ENCODE assay signal across 1 cellular context in genomic region chr1:85132078-85132715, GRCh38.
TF ChIP-seq lines count a peak whose summit lies in the region.

No MANE protein-coding gene starts in this region.

TF ChIP-seq in GM23338, 12 proteins besides CTCF, POLR2A, EP300 and RAD21 (continued from another document):
- TF ChIP-seq, protein P1, sequence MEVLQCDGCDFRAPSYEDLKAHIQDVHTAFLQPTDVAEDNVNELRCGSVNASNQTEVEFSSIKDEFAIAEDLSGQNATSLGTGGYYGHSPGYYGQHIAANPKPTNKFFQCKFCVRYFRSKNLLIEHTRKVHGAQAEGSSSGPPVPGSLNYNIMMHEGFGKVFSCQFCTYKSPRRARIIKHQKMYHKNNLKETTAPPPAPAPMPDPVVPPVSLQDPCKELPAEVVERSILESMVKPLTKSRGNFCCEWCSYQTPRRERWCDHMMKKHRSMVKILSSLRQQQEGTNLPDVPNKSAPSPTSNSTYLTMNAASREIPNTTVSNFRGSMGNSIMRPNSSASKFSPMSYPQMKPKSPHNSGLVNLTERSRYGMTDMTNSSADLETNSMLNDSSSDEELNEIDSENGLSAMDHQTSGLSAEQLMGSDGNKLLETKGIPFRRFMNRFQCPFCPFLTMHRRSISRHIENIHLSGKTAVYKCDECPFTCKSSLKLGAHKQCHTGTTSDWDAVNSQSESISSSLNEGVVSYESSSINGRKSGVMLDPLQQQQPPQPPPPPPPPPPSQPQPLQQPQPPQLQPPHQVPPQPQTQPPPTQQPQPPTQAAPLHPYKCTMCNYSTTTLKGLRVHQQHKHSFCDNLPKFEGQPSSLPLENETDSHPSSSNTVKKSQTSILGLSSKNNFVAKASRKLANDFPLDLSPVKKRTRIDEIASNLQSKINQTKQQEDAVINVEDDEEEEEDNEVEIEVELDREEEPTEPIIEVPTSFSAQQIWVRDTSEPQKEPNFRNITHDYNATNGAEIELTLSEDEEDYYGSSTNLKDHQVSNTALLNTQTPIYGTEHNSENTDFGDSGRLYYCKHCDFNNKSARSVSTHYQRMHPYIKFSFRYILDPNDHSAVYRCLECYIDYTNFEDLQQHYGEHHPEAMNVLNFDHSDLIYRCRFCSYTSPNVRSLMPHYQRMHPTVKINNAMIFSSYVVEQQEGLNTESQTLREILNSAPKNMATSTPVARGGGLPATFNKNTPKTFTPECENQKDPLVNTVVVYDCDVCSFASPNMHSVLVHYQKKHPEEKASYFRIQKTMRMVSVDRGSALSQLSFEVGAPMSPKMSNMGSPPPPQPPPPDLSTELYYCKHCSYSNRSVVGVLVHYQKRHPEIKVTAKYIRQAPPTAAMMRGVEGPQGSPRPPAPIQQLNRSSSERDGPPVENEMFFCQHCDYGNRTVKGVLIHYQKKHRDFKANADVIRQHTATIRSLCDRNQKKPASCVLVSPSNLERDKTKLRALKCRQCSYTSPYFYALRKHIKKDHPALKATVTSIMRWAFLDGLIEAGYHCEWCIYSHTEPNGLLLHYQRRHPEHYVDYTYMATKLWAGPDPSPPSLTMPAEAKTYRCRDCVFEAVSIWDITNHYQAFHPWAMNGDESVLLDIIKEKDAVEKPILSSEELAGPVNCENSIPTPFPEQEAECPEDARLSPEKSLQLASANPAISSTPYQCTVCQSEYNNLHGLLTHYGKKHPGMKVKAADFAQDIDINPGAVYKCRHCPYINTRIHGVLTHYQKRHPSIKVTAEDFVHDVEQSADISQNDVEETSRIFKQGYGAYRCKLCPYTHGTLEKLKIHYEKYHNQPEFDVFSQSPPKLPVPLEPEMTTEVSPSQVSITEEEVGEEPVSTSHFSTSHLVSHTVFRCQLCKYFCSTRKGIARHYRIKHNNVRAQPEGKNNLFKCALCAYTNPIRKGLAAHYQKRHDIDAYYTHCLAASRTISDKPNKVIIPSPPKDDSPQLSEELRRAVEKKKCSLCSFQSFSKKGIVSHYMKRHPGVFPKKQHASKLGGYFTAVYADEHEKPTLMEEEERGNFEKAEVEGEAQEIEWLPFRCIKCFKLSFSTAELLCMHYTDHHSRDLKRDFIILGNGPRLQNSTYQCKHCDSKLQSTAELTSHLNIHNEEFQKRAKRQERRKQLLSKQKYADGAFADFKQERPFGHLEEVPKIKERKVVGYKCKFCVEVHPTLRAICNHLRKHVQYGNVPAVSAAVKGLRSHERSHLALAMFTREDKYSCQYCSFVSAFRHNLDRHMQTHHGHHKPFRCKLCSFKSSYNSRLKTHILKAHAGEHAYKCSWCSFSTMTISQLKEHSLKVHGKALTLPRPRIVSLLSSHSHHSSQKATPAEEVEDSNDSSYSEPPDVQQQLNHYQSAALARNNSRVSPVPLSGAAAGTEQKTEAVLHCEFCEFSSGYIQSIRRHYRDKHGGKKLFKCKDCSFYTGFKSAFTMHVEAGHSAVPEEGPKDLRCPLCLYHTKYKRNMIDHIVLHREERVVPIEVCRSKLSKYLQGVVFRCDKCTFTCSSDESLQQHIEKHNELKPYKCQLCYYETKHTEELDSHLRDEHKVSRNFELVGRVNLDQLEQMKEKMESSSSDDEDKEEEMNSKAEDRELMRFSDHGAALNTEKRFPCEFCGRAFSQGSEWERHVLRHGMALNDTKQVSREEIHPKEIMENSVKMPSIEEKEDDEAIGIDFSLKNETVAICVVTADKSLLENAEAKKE (CRISPR knock-in tag; IDR thresholded peaks at IDR 0.05) = no peak
- no peak for TF ChIP-seq ZNF331 (CRISPR knock-in tag; IDR thresholded peaks at IDR 0.05; ENCODE audit: low read depth)
- TF ChIP-seq ZNF114 (CRISPR knock-in tag; IDR thresholded peaks at IDR 0.05) = no peak
- no peak for TF ChIP-seq EZH2phosphoT487 (IDR thresholded peaks at IDR 0.05; ENCODE audit: unreplicated experiment)
- TF ChIP-seq NANOG (IDR thresholded peaks at IDR 0.05; ENCODE audit: borderline replicate concordance) = no peak
